ENCODE assay signal across 8 cellular contexts in the genomic region with DNA sequence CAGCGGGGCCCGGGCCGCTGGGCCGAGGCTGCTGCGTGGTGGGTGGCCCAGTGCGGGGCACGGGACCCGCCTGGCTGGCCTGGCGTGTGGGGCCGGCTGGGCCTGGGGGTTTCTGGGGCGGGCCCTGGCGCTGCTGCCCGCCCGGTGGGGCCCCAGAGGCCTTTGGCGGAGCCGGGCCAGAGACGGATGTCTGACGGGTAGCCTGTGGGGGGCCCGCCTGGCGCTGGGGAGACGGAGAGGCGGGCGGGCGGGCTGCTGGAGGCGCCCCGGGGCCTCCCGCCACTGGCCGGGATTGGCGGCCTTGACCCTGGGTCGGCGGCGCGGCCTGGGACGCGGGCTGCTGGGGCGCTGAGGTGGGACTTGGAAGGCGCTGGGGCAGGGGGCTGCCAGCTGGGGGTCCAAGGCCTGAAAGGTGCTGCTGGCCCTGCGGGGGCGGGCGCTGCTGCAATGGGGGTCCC. TPM values are rescaled to one million over a fixed set of nuclear protein-coding genes. Genes with fewer than 3 reads are reported as not detected.
A peak's percentile ranks its signal among the peaks of the same experiment; 100 is the strongest.
DNase-seq lines count a peak whose midpoint lies in the region; ATAC-seq and TF ChIP-seq lines count a peak whose summit lies in the region.
"Had no signal": no experiment of that assay in that cellular context is flagged by ENCODE, and none has a peak within 500 bp of the region (broad histone marks: within the 10 kb centered on the region; RNA-seq: fewer than 3 reads in every experiment).

No MANE protein-coding gene starts in this region.

- TF ChIP-seq CTCF in WI38 (IDR thresholded peaks at IDR 0.05; ENCODE audit: low read depth, low read length) = no peak
- no peak for TF ChIP-seq CTCF in foreskin keratinocyte (conservative IDR thresholded peaks at IDR 0.05)
- TF ChIP-seq CTCF in mesothelial cell of epicardium (IDR thresholded peaks at IDR 0.05; ENCODE audit: unreplicated experiment) = no peak
- TF ChIP-seq CTCF in tibial nerve (IDR thresholded peaks at IDR 0.05) = no peak

- DNase-seq in foreskin keratinocyte = no peak
- no peak for DNase-seq in mesothelial cell of epicardium (ENCODE audit: low spot score in 2 of 2, unreplicated experiment in 2 of 2)
- no peak for DNase-seq in tibial nerve (ENCODE audit: low spot score in 2 of 2)
- no peak for DNase-seq in activated CD4-positive, CD25-positive, alpha-beta regulatory T cell treated with anti-CD3 and anti-CD28 coated beads, Interleukin-2, amount 50 U/mL, for 72 hours
- no peak for DNase-seq in SJCRH30
- DNase-seq: NCI-H748 treated with DMSO at 0.1 percent for 48 hours had no signal

- H3K4me3 ChIP-seq in WI38 (ENCODE audit: low read depth, low read length) = peak overlapping the region; percentile 30; the same call in 1 of the 2 replicates
- H3K4me3 ChIP-seq in tibial nerve = peak overlapping the region; percentile 15 to 49 (median 20)
- no peak overlapping the region for H3K4me3 ChIP-seq in SJCRH30

- ATAC-seq in foreskin keratinocyte (peak; percentile 5), GM19351 (IDR thresholded peaks at IDR 0.05; ENCODE audit: unreplicated experiment) (no peak)

- no peak overlapping the region for H3K27ac Mint-ChIP-seq in mesothelial cell of epicardium

- TF ChIP-seq EP300 in tibial nerve (IDR thresholded peaks at IDR 0.05) = no peak

- H3K9me3 Mint-ChIP-seq in mesothelial cell of epicardium = peaks cover 18% of the 10 kb centered on the region

- H3K36me3 ChIP-seq in tibial nerve (peaks cover 0 to 30% (median 0%) of the 10 kb centered on the region in 3 donors), SJCRH30 (no peaks in the 10 kb centered on the region)

- H3K4me1 Mint-ChIP-seq in mesothelial cell of epicardium = peaks cover 20% of the 10 kb centered on the region

- 10 to 25% methylated on average over 2 to 31 of the region's 40 CpGs for WGBS in tibial nerve, 2 donors

- H3K9me3 ChIP-seq in tibial nerve (no peaks in the 10 kb centered on the region), SJCRH30 (replicated peaks) (no peaks in the 10 kb centered on the region)

- H3K4me1 ChIP-seq in foreskin keratinocyte = no peaks in the 10 kb centered on the region
- peaks cover 0 to 19% (median 0%) of the 10 kb centered on the region in 4 donors for H3K4me1 ChIP-seq in tibial nerve
- H3K4me1 ChIP-seq in SJCRH30 = no peaks in the 10 kb centered on the region

- H3K27ac ChIP-seq in foreskin keratinocyte (peak overlapping the region; percentile 80), tibial nerve (peak overlapping the region; percentile 67 to 89 (median 83)), SJCRH30 (no peak overlapping the region)

- TF ChIP-seq POLR2A in tibial nerve (IDR thresholded peaks at IDR 0.05) = no peak

- H3K36me3 Mint-ChIP-seq in mesothelial cell of epicardium = peaks cover 21% of the 10 kb centered on the region

- peak overlapping the region; percentile 77 for H3K4me3 Mint-ChIP-seq in mesothelial cell of epicardium

- H3K27me3 ChIP-seq in foreskin keratinocyte = no peaks in the 10 kb centered on the region
- H3K27me3 ChIP-seq in tibial nerve = no peaks in the 10 kb centered on the region
- no peaks in the 10 kb centered on the region for H3K27me3 ChIP-seq in SJCRH30

- H3K27me3 Mint-ChIP-seq in mesothelial cell of epicardium (ENCODE audit: low read depth) = no peaks in the 10 kb centered on the region

RNA-seq across cellular contexts. Expression of gene TIMP1, which starts 8.1 kb away (rescaled TPM):
- total RNA-seq in foreskin keratinocyte (158 and 163 TPM in 2 replicates), mesothelial cell of epicardium (117 to 124 TPM (median 120 TPM) in 3 replicates), tibial nerve (100 to 1,000 TPM; 133 to 621 (median 176) TPM)
- 231 and 234 TPM in 2 replicates for polyA plus RNA-seq in foreskin keratinocyte
- total RNA-seq in SJCRH30 (2014; rRNA removed; shearing (Covaris generic)) = 62.8 and 64.2 TPM in 2 replicates

RNA-seq across cellular contexts. Expression of gene ARAF, which starts 13.1 kb away (rescaled TPM):
- total RNA-seq in foreskin keratinocyte (39.1 and 40.6 TPM in 2 replicates), mesothelial cell of epicardium (64.5 to 70.3 TPM (median 68.5 TPM) in 3 replicates), tibial nerve (10 to 100 TPM; 34.1 to 61.2 (median 40.8) TPM)
- polyA plus RNA-seq in foreskin keratinocyte = 40.7 and 42.8 TPM in 2 replicates
- total RNA-seq in SJCRH30 (2014; rRNA removed; shearing (Covaris generic)) = 20.5 and 21.8 TPM in 2 replicates

RNA-seq across cellular contexts. Expression of gene SYN1, which starts 45.5 kb away (rescaled TPM):
- total RNA-seq in foreskin keratinocyte = 0.71 TPM in 2 replicates
- 1.9 and 2.9 TPM in 2 replicates for polyA plus RNA-seq in foreskin keratinocyte
- total RNA-seq in mesothelial cell of epicardium = 3.7 to 4.4 TPM (median 4.2 TPM) in 3 replicates
- 1 to 10 TPM in 1 of 4 donors, under 1 TPM in 1, not detected in 2; 0.42 to 1.2 TPM for total RNA-seq in tibial nerve
- total RNA-seq in SJCRH30 (2014; rRNA removed; shearing (Covaris generic)) = 0.04 and 0.33 TPM in 2 replicates

RNA-seq across cellular contexts. Expression of gene CFP, which starts 55.6 kb away (rescaled TPM):
- total RNA-seq in foreskin keratinocyte (0.11 and 0.20 TPM in 2 replicates), mesothelial cell of epicardium (0.97 to 1.2 TPM (median 0.99 TPM) in 3 replicates), tibial nerve (10 to 100 TPM in 3 of 4 donors, 1 to 10 TPM in 1; 2.2 to 15.6 (median 12.1) TPM)
- polyA plus RNA-seq in foreskin keratinocyte = 0.18 and 0.22 TPM in 2 replicates
- total RNA-seq in SJCRH30 (2014; rRNA removed; shearing (Covaris generic)) = 0.08 and 0.32 TPM in 2 replicates
